Comparison of ENCODE assay signal across 16 cellular contexts in the genomic region with DNA sequence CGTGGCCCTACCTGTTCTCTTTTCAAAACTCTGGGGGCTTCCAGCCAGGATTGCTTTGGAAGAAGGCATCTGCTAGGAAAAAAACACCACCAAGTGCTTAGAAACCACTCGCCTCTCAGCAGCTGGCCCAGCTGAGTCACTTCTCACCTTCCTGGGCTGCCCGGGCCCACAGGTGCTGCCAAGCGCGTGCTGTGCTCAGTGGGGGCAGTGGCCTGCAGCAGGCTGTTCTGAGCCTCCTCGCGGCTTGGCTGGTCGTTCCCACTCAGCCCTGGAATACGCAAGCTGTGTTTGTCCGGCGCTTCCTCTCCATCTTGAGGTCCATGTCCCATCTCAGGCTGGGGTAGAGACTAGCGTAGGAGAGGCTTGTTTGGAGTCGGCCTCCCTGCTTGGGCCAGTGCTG.
DNase-seq lines count a peak whose midpoint lies in the region; ATAC-seq and TF ChIP-seq lines count a peak whose summit lies in the region.
"Had no signal": no experiment of that assay in that cellular context is flagged by ENCODE, and none has a peak within 500 bp of the region (broad histone marks: within the 10 kb centered on the region; RNA-seq: fewer than 3 reads in every experiment).

No MANE protein-coding gene starts in this region.

- H3K27ac ChIP-seq in RWPE1 (peak overlapping the region; percentile 66), foreskin keratinocyte (no peak overlapping the region), temporal lobe (ENCODE audit: low read depth, low read length) (peak overlapping the region; percentile 61)
- no peak overlapping the region for H3K27ac ChIP-seq in effector memory CD4-positive, alpha-beta T cell (ENCODE audit: insufficient read depth, low read length, poor library complexity, severe bottlenecking)
- H3K27ac ChIP-seq: A549, SJCRH30 had no signal

- POLR2A ChIA-PET in RWPE1 (lab: Yijun Ruan, JAX; ENCODE audit: low non-redundant PET), result no interaction called here

- no peaks in the 10 kb centered on the region for H3K4me1 ChIP-seq in foreskin keratinocyte
- no peaks in the 10 kb centered on the region for H3K4me1 ChIP-seq in effector memory CD4-positive, alpha-beta T cell (ENCODE audit: control insufficient read depth, insufficient read depth, low read length, poor library complexity, severe bottlenecking)

- peaks cover 21% of the 10 kb centered on the region for H3K27me3 ChIP-seq in foreskin keratinocyte
- no peaks in the 10 kb centered on the region for H3K27me3 ChIP-seq in effector memory CD4-positive, alpha-beta T cell (replicated peaks; ENCODE audit: control insufficient read depth, insufficient read depth, low read length, poor library complexity, severe bottlenecking)
- H3K27me3 ChIP-seq: SJCRH30 had no signal

- no peaks in the 10 kb centered on the region for H3K36me3 ChIP-seq in effector memory CD4-positive, alpha-beta T cell (ENCODE audit: control insufficient read depth, insufficient read depth, low read length)
- H3K36me3 ChIP-seq: SJCRH30 had no signal

- no peak overlapping the region for H3K4me3 ChIP-seq in GM12865 (ENCODE audit: low read depth, low read length)
- H3K4me3 ChIP-seq in effector memory CD4-positive, alpha-beta T cell (ENCODE audit: insufficient read depth, low read depth, low read length, poor library complexity, severe bottlenecking), result no peak overlapping the region
- H3K4me3 ChIP-seq: A549, SJCRH30 had no signal

- DNase-seq in GM12865 (ENCODE audit: low read depth), result peak; percentile 22
- DNase-seq in RWPE1 (ENCODE audit: low spot score), result no peak
- no peak for DNase-seq in foreskin keratinocyte
- DNase-seq in T-helper 2 cell, result no peak
- DNase-seq in effector memory CD4-positive, alpha-beta T cell, result no peak
- DNase-seq: CD4-positive, CD25-positive, alpha-beta regulatory T cell; DND-41; GF-D8; MM.1S; NCI-H1105; NCI-H1694 treated with DMSO at 0.1 percent for 48 hours; NCI-H774 had no signal

- CTCF ChIA-PET in RWPE1 (lab: Yijun Ruan, JAX), result interaction anchor here (0.6 to 1.6 kb wide), 13 partner anchors 9 to 314 kb away, joined by 3 to 12 read pairs (median 3); no protein-coding TSS in a partner anchor

- ATAC-seq in foreskin keratinocyte (peak; percentile 33), HG03565 (IDR thresholded peaks at IDR 0.05; ENCODE audit: unreplicated experiment) (no peak)

- TF ChIP-seq CTCF in GM12865 (IDR thresholded peaks at IDR 0.05; ENCODE audit: insufficient read depth, low read depth, low read length, missing control alignments), result no peak
- no peak for TF ChIP-seq CTCF in RWPE1 (conservative IDR thresholded peaks at IDR 0.05; ENCODE audit: low read depth)
- TF ChIP-seq CTCF in foreskin keratinocyte (conservative IDR thresholded peaks at IDR 0.05), result no peak

- no peaks in the 10 kb centered on the region for H3K9me3 ChIP-seq in effector memory CD4-positive, alpha-beta T cell (ENCODE audit: control insufficient read depth, low read length)
- H3K9me3 ChIP-seq: A549, SJCRH30 had no signal

Comparison
In these comparisons a context has a peak if more than half of its experiments do, and no peak if none do; other contexts are left out.
1. H3K27ac ChIP-seq: peak in RWPE1 (single experiment) and temporal lobe (single experiment); none in foreskin keratinocyte (single experiment) and effector memory CD4-positive, alpha-beta T cell (single experiment).